In the genomic region with DNA sequence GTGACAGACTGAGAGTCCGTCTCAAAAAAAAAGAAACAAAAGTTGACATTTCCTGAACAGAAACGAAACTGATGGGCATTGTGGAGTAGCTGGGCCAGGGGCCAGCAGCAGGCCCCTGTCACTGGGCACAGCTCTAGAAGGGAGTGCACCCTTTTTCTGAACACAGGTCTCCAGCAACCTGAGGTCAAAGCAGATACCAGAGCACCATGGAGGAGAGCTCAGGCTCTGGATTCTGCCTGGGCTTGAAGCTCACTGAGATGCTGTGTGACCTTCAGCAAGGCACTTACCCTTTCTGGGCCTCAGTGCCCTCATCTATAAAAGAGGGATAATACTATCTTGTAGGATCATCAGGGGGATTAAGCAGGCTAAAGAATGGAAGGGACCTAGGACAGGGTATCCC, we compare ENCODE assay signal across 2 cellular contexts.
TF ChIP-seq lines count a peak whose summit lies in the region.

No MANE protein-coding gene starts in this region.

TF ChIP-seq in WTC11, 78 proteins besides CTCF, POLR2A, EP300 and RAD21:
- TF ChIP-seq, protein P1, sequence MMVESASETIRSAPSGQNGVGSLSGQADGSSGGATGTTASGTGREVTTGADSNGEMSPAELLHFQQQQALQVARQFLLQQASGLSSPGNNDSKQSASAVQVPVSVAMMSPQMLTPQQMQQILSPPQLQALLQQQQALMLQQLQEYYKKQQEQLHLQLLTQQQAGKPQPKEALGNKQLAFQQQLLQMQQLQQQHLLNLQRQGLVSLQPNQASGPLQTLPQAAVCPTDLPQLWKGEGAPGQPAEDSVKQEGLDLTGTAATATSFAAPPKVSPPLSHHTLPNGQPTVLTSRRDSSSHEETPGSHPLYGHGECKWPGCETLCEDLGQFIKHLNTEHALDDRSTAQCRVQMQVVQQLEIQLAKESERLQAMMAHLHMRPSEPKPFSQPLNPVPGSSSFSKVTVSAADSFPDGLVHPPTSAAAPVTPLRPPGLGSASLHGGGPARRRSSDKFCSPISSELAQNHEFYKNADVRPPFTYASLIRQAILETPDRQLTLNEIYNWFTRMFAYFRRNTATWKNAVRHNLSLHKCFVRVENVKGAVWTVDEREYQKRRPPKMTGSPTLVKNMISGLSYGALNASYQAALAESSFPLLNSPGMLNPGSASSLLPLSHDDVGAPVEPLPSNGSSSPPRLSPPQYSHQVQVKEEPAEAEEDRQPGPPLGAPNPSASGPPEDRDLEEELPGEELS (CRISPR knock-in tag; IDR thresholded peaks at IDR 0.05) = no peak

TF ChIP-seq in H1, 55 proteins besides CTCF, POLR2A, EP300 and RAD21:
- TF ChIP-seq KDM5A (IDR thresholded peaks at IDR 0.05; ENCODE audit: low read length) = no peak
- no peak for TF ChIP-seq JUND (IDR thresholded peaks at IDR 0.05; ENCODE audit: low read length)
- TF ChIP-seq POU5F1 (IDR thresholded peaks at IDR 0.05; ENCODE audit: low read depth, low read length) = no peak
- TF ChIP-seq, protein P2, sequence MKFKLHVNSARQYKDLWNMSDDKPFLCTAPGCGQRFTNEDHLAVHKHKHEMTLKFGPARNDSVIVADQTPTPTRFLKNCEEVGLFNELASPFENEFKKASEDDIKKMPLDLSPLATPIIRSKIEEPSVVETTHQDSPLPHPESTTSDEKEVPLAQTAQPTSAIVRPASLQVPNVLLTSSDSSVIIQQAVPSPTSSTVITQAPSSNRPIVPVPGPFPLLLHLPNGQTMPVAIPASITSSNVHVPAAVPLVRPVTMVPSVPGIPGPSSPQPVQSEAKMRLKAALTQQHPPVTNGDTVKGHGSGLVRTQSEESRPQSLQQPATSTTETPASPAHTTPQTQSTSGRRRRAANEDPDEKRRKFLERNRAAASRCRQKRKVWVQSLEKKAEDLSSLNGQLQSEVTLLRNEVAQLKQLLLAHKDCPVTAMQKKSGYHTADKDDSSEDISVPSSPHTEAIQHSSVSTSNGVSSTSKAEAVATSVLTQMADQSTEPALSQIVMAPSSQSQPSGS (IDR thresholded peaks at IDR 0.05; ENCODE audit: low read length) = no peak
- TF ChIP-seq, protein P3, sequence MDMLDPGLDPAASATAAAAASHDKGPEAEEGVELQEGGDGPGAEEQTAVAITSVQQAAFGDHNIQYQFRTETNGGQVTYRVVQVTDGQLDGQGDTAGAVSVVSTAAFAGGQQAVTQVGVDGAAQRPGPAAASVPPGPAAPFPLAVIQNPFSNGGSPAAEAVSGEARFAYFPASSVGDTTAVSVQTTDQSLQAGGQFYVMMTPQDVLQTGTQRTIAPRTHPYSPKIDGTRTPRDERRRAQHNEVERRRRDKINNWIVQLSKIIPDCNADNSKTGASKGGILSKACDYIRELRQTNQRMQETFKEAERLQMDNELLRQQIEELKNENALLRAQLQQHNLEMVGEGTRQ (IDR thresholded peaks at IDR 0.05; ENCODE audit: low read length) = no peak
- no peak for TF ChIP-seq SP2 (IDR thresholded peaks at IDR 0.05; ENCODE audit: low read length)
- TF ChIP-seq BCL11A (IDR thresholded peaks at IDR 0.05; ENCODE audit: low read depth in 2 of 2, low read length in 2 of 2) = no peak
- TF ChIP-seq SP4 (IDR thresholded peaks at IDR 0.05; ENCODE audit: low read length) = no peak
- TF ChIP-seq CBX5 (IDR thresholded peaks at IDR 0.05; ENCODE audit: low read depth, low read length) = no peak
